Comparison of ENCODE assay signal across 8 cellular contexts in genomic region chr18:80257579-80258543, GRCh38. TPM values are rescaled to one million over a fixed set of nuclear protein-coding genes. Genes with fewer than 3 reads are reported as not detected.
A peak's percentile ranks its signal among the peaks of the same experiment; 100 is the strongest.
DNase-seq lines count a peak whose midpoint lies in the region; ATAC-seq, FAIRE-seq and TF ChIP-seq lines count a peak whose summit lies in the region.
"Not testable (repeated sequence)": the region's sequence is repeated elsewhere in the genome, so short reads cannot be mapped to it uniquely, and the experiment has no call there.

No MANE protein-coding gene starts in this region.

- not testable (repeated sequence) for TF ChIP-seq POLR2A in GM12878 (IDR thresholded peaks at IDR 0.05; ENCODE audit: low read depth, low read length); gastroesophageal sphincter (IDR thresholded peaks at IDR 0.05); vagina (IDR thresholded peaks at IDR 0.05)

- peak; percentile 79 for ATAC-seq in GM12878
- peak; percentile 34 for ATAC-seq in gastroesophageal sphincter
- ATAC-seq in mucosa of descending colon: peak; percentile 45

- H3K9me3 ChIP-seq in MG63; GM12878 (replicated peaks; ENCODE audit: control insufficient read depth, insufficient read depth, low read length); gastroesophageal sphincter; mucosa of descending colon; vagina: not testable (repeated sequence)

- TF ChIP-seq CTCF in GM12878 (IDR thresholded peaks at IDR 0.05 in 2 of 3, conservative IDR thresholded peaks at IDR 0.05 in 1 of 3; ENCODE audit: control insufficient read depth in 2 of 3, extremely low read depth in 1 of 3, insufficient read depth in 1 of 3, low read depth in 3 of 3, low read length in 3 of 3): peak; percentile 71 to 78 (median 74)
- peak; percentile 79 to 89 (median 84) for TF ChIP-seq CTCF in gastroesophageal sphincter (IDR thresholded peaks at IDR 0.05)
- peak; percentile 68 for TF ChIP-seq CTCF in mucosa of descending colon (IDR thresholded peaks at IDR 0.05)
- peak; percentile 73 to 90 (median 75) for TF ChIP-seq CTCF in vagina (IDR thresholded peaks at IDR 0.05)

- H4K20me1 ChIP-seq in GM12878 (ENCODE audit: control insufficient read depth, insufficient read depth): not testable (repeated sequence)

- CTCF ChIA-PET in GM12878 (lab: Yijun Ruan, JAX): interaction anchor here (0.6 to 5.0 kb wide), 8 partner anchors 43 to 101 kb away, joined by 3 to 75 read pairs (median 6); no protein-coding TSS in a partner anchor

- H3K9ac ChIP-seq in GM12878 (ENCODE audit: control insufficient read depth, insufficient read depth, low read length): not testable (repeated sequence)

- SMC1A ChIA-PET in GM12878 (lab: Charles Lee; ENCODE audit: uncharacterized antibody, unreplicated experiment): interaction anchor here (0.5 to 4.2 kb wide), 8 partner anchors 57 to 100 kb away, joined by 3 to 34 read pairs (median 4); no protein-coding TSS in a partner anchor

- in situ Hi-C loops in GM12878 (cut with MboI): not testable (repeated sequence)

- 35% methylated on average over 12 of the region's 12 CpGs for WGBS in GM12878 (ENCODE audit: insufficient coverage, insufficient replicate concordance, low lambda C conversion rate, missing lambda C conversion rate)
- 45 to 90% methylated on average over 4 to 9 of the region's 12 CpGs for WGBS in gastroesophageal sphincter (ENCODE audit: low coverage in 1 of 2), 2 donors

- RAD21 ChIA-PET in GM12878 (lab: Charles Lee; ENCODE audit: unreplicated experiment): interaction anchor here (0.7 to 4.2 kb wide), 6 partner anchors 58 to 99 kb away, joined by 3 to 30 read pairs (median 6); no protein-coding TSS in a partner anchor

- not testable (repeated sequence) for H3K36me3 ChIP-seq in MG63; GM12878 (ENCODE audit: control insufficient read depth in 2 of 2, insufficient read depth in 2 of 2, low read length in 1 of 2); gastroesophageal sphincter; mucosa of descending colon (ENCODE audit: low read depth); vagina

- not testable (repeated sequence) for H3K4me2 ChIP-seq in GM12878 (ENCODE audit: control insufficient read depth, insufficient read depth)

- peak; percentile 84 for TF ChIP-seq RAD21 in GM12878 (IDR thresholded peaks at IDR 0.05; ENCODE audit: insufficient read depth, low read depth, low read length)

- H3K27ac ChIP-seq in GM12878 (ENCODE audit: control insufficient read depth, insufficient read depth); gastroesophageal sphincter; vagina: not testable (repeated sequence)

- FAIRE-seq in GM12878 (lab: Jason Lieb, UNC): peak; percentile 79

- not testable (repeated sequence) for H3K4me1 ChIP-seq in GM12878 (ENCODE audit: control insufficient read depth, insufficient read depth, low read length); gastroesophageal sphincter; mucosa of descending colon (ENCODE audit: low read depth); vagina

- peak; percentile 18 for DNase-seq in GM04504 (ENCODE audit: low read depth)
- DNase-seq in MG63: peak; percentile 52
- DNase-seq in activated CD4-positive, alpha-beta T cell treated with anti-CD3 and anti-CD28 coated beads, Interleukin-2, amount 50 U/mL, for 1 hour: peak; percentile 48
- not testable (repeated sequence) for DNase-seq in GM12878 (ENCODE audit: low read depth, low spot score)
- peak in 2 of 3 donors; percentile 80 to 86 for DNase-seq in mucosa of descending colon
- peak; percentile 30 to 51 for DNase-seq in stimulated activated CD4-positive, alpha-beta T cell treated with anti-CD3 and anti-CD28 coated beads, Interleukin-15, amount 100 ng/mL, for 48 hours (ENCODE audit: low read depth in 2 of 2)
- DNase-seq in vagina (ENCODE audit: extremely low spot score in 2 of 2): peak in 1 of 2 donors; percentile 86

- intact Hi-C loops in GM12878 (cut with micrococcal nuclease; ENCODE audit: unreplicated experiment): loop anchor here (1.0 kb wide), 1 partner anchor 87 kb away; no protein-coding TSS in a partner anchor
- intact Hi-C loops in mucosa of descending colon (cut with DNase I, micrococcal nuclease); vagina (cut with DNase I): not testable (repeated sequence)

- not testable (repeated sequence) for H3K27me3 ChIP-seq in MG63; GM12878 (replicated peaks in 1 of 2; ENCODE audit: control insufficient read depth in 2 of 2, insufficient read depth in 2 of 2, low read length in 1 of 2); gastroesophageal sphincter; vagina

- not testable (repeated sequence) for BruUV-seq in GM12878 (replicated peaks; lab: Mats Ljungman, UMichigan)

- POLR2A ChIA-PET in GM12878 (lab: Charles Lee): not testable (repeated sequence)

- not testable (repeated sequence) for H2AFZ ChIP-seq in GM12878 (ENCODE audit: control insufficient read depth, low read depth, low read length)

- not testable (repeated sequence) for H3K79me2 ChIP-seq in GM12878 (ENCODE audit: control insufficient read depth, insufficient read depth, low read length)

- not testable (repeated sequence) for H3K4me3 ChIP-seq in MG63, GM12878, gastroesophageal sphincter, mucosa of descending colon, vagina

- TF ChIP-seq EP300 in GM12878 (IDR thresholded peaks at IDR 0.05; ENCODE audit: borderline replicate concordance in 1 of 2, control insufficient read depth in 1 of 2, low read depth in 2 of 2, low read length in 2 of 2); gastroesophageal sphincter (IDR thresholded peaks at IDR 0.05): not testable (repeated sequence)

TF ChIP-seq in GM12878, 131 proteins besides CTCF, POLR2A, EP300 and RAD21:
- TF ChIP-seq YY1 (IDR thresholded peaks at IDR 0.05; ENCODE audit: low read depth, low read length) (peak; percentile 83), PAX5 (IDR thresholded peaks at IDR 0.05; ENCODE audit: borderline replicate concordance, low read depth, low read length) (0 out of 2 replicates have a peak, but pooled peaks have one; percentile 9), CREB1 (IDR thresholded peaks at IDR 0.05; ENCODE audit: low read depth) (0 out of 2 replicates have a peak, but pooled peaks have one; percentile 22), SMC3 (IDR thresholded peaks at IDR 0.05; ENCODE audit: borderline replicate concordance, low read length) (peak; percentile 90), NBN (IDR thresholded peaks at IDR 0.05) (0 out of 2 replicates have a peak, but pooled peaks have one; percentile 29), ATF7 (IDR thresholded peaks at IDR 0.05; ENCODE audit: low read depth) (peak; percentile 22; the same call in 1 of the 2 replicates)

RNA-seq across cellular contexts. Expression of gene PARD6G, which starts 10.5 kb away (rescaled TPM):
- total RNA-seq in MG63 (2014; rRNA removed; shearing (Covaris generic); ENCODE audit: low replicate concordance): 3.4 TPM in 2 replicates
- 0.12 and 0.17 TPM in 2 replicates for total RNA-seq in GM12878 (2013; cell fraction: nucleolus; rRNA removed)
- total RNA-seq in GM12878 (2014; rRNA removed): 0.62 and 0.65 TPM in 2 replicates
- 0.40 and 0.55 TPM in 2 replicates for total RNA-seq in GM12878 (2014; rRNA removed; fragmentation: Illumina TruSeq; extraction: Trizol)
- 1.4 and 2.0 TPM in 2 replicates for total RNA-seq in GM12878 (2021)
- 0.12 TPM for polyA plus RNA-seq in GM12878 (2011; ENCODE audit: low read depth)
- polyA plus RNA-seq in GM12878 (2011; rRNA removed): 1.9 and 2.2 TPM in 2 replicates
- 2.4 and 2.5 TPM in 2 replicates for polyA plus RNA-seq in GM12878 (2011; cell fraction: cytosol; rRNA removed)
- polyA plus RNA-seq in GM12878 (2011; cell fraction: nucleus; rRNA removed): 1.2 and 1.7 TPM in 2 replicates
- 0.35 and 0.39 TPM in 2 replicates for polyA plus RNA-seq in GM12878 (2012)
- polyA plus RNA-seq in GM12878 (2014; fragmentation: Illumina TruSeq; extraction: Trizol): 0.41 and 0.59 TPM in 2 replicates
- polyA plus RNA-seq in GM12878 (2014; fragmentation: Nextera tagmentation; extraction: Ambion mirVana): under 1 TPM; 0.45 to 0.57 TPM
- polyA plus RNA-seq in GM12878 (2014; rRNA removed): 1.2 and 1.4 TPM in 2 replicates
- polyA plus RNA-seq in GM12878 (2016; fragmentation: Nextera tagmentation; extraction: Ambion mirVana): 1 to 10 TPM in 1 of 2 experiments, under 1 TPM in 1; 0.20 to 1.3 TPM
- 2.7 and 3.1 TPM in 2 replicates for polyA minus RNA-seq in GM12878 (2011; rRNA and poly(A)+ RNA removed)
- 2.1 and 5.1 TPM in 2 replicates for polyA minus RNA-seq in GM12878 (2011; cell fraction: cytosol; rRNA and poly(A)+ RNA removed)
- 0.57 and 0.60 TPM in 2 replicates for polyA minus RNA-seq in GM12878 (2011; cell fraction: nucleus; rRNA and poly(A)+ RNA removed)
- 10 to 100 TPM in 1 of 4 donors, 1 to 10 TPM in 3; 3.7 to 14.0 (median 8.6) TPM for total RNA-seq in gastroesophageal sphincter
- 1 to 10 TPM in 2 of 3 donors, under 1 TPM in 1; 0.58 to 8.5 (median 2.0) TPM for total RNA-seq in mucosa of descending colon
- total RNA-seq in vagina: 32.7 TPM
